Comparison of ENCODE assay signal across 25 cellular contexts in the genomic region with DNA sequence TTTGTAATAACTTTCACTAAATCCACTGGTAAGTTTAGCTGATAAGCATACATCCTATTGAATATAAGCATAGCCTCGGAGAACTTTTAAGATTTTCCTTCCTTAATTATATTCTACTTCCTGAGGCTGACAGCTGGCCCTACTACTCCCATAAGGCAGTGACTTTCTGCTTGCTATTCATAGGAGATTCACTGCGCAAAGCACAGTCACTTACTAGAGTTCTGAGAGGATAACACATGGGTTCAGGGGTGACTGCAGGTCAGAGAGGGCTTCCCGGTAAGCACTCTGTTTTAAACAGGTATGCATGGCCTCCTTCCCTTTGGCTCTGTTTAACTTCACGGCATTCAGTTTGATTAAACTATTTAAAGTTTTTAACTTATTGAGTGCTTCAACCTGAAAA.
"Had no signal": no experiment of that assay in that cellular context is flagged by ENCODE, and none has a peak within 500 bp of the region (broad histone marks: within the 10 kb centered on the region; RNA-seq: fewer than 3 reads in every experiment).

No MANE protein-coding gene starts in this region.

- H3K4me3 ChIP-seq: lung, neural progenitor cell, transverse colon, uterus had no signal

- H3K4me3 Mint-ChIP-seq: activated CD8-positive, alpha-beta T cell treated with anti-CD3 and anti-CD28 coated beads, Interleukin-2, amount 10 ng/mL, durations not matched to agents 7 days and 5 days; activated T-helper 1 cell treated with anti-CD3 and anti-CD28 coated beads, Interleukin-12 subunit alpha, Interleukin-12 subunit beta, Interleukin-2, Interleukin-4 antibody, amounts not matched to agents 30 ng/mL and 10 ng/mL and 1 ng/mL, durations not matched to agents 14 hours and 24 hours and 36 hours; dendritic cell treated with granulocyte-macrophage colony-stimulating factor and Interleukin-4, amounts not matched to agents 40 ng/mL and 50 ng/mL, for 4 days; immature natural killer cell; naive thymus-derived CD8-positive, alpha-beta T cell; neural progenitor cell; stimulated activated naive B cell treated with anti-CD40 and anti-IgM and Interleukin-4, amounts not matched to agents 10 μg/mL and 1 μg/mL and 100 μg/mL, for 72 hours; T-helper 2 cell treated with Interferon-gamma antibody and Interleukin-4, amounts not matched to agents 5 μg/mL and 100 μg/mL, for 36 hours had no signal

- H3K27ac ChIP-seq: brain microvascular endothelial cell, neural progenitor cell, transverse colon, uterus had no signal

- H3K27me3 Mint-ChIP-seq: dendritic cell treated with granulocyte-macrophage colony-stimulating factor and Interleukin-4, amounts not matched to agents 40 ng/mL and 50 ng/mL, for 4 days; naive thymus-derived CD8-positive, alpha-beta T cell; stimulated activated naive B cell treated with anti-CD40 and anti-IgM and Interleukin-4, amounts not matched to agents 10 μg/mL and 1 μg/mL and 100 μg/mL, for 72 hours had no signal

- H3K36me3 ChIP-seq: brain microvascular endothelial cell, uterus had no signal

- DNase-seq: activated CD4-positive, alpha-beta T cell treated with anti-CD3 and anti-CD28 coated beads, Interleukin-2, amount 50 U/mL, for 1 hour; activated CD4-positive, CD25-positive, alpha-beta regulatory T cell treated with anti-CD3 and anti-CD28 coated beads, Interleukin-2, amount 50 U/mL, for 72 hours; activated CD8-positive, alpha-beta T cell treated with anti-CD3 and anti-CD28 coated beads, Interleukin-2, amount 10 ng/mL, durations not matched to agents 7 days and 5 days; activated gamma-delta T cell; aorta; brain microvascular endothelial cell; caudate nucleus; effector memory CD4-positive, alpha-beta T cell; foreskin melanocyte; immature natural killer cell; naive thymus-derived CD8-positive, alpha-beta T cell; retina; stimulated activated CD4-positive, alpha-beta T cell treated with anti-CD3 and anti-CD28 coated beads, Interleukin-2, amount 100 ng/mL, for 48 hours; stimulated activated CD8-positive, alpha-beta memory T cell treated with anti-CD3 and anti-CD28 coated beads, Interleukin-4, amount 100 ng/mL, for 48 hours; stimulated activated naive B cell treated with anti-CD40 and anti-IgM and Interleukin-4, amounts not matched to agents 10 μg/mL and 1 μg/mL and 100 μg/mL, for 72 hours; transverse colon; uterus had no signal

- H3K4me1 Mint-ChIP-seq: neural progenitor cell had no signal

- H3K27me3 ChIP-seq: brain microvascular endothelial cell, neural progenitor cell, transverse colon, uterus had no signal

- H3K9me3 Mint-ChIP-seq: activated naive CD4-positive, alpha-beta T cell treated with anti-CD3 and anti-CD28 coated beads, Interleukin-2, amount 50 U/mL, for 72 hours; activated T-helper 1 cell treated with anti-CD3 and anti-CD28 coated beads, Interleukin-12 subunit alpha, Interleukin-12 subunit beta, Interleukin-2, Interleukin-4 antibody, amounts not matched to agents 30 ng/mL and 10 ng/mL and 1 ng/mL, durations not matched to agents 14 hours and 24 hours and 36 hours; dendritic cell treated with granulocyte-macrophage colony-stimulating factor and Interleukin-4, amounts not matched to agents 40 ng/mL and 50 ng/mL, for 4 days; immature natural killer cell; naive thymus-derived CD8-positive, alpha-beta T cell; neural progenitor cell; stimulated activated naive B cell treated with anti-CD40 and anti-IgM and Interleukin-4, amounts not matched to agents 10 μg/mL and 1 μg/mL and 100 μg/mL, for 72 hours; T-helper 2 cell treated with Interferon-gamma antibody and Interleukin-4, amounts not matched to agents 5 μg/mL and 100 μg/mL, for 36 hours had no signal

- ATAC-seq: activated CD8-positive, alpha-beta T cell treated with anti-CD3 and anti-CD28 coated beads, Interleukin-2, amount 10 ng/mL, durations not matched to agents 7 days and 5 days; activated naive CD4-positive, alpha-beta T cell treated with anti-CD3 and anti-CD28 coated beads, Interleukin-2, amount 50 U/mL, for 72 hours; esophagus mucosa; left lobe of liver; naive thymus-derived CD8-positive, alpha-beta T cell; stimulated activated naive B cell treated with anti-CD40 and anti-IgM and Interleukin-4, amounts not matched to agents 10 μg/mL and 1 μg/mL and 100 μg/mL, for 72 hours had no signal

- H3K4me1 ChIP-seq: neural progenitor cell, uterus had no signal

- H3K27ac Mint-ChIP-seq: activated CD8-positive, alpha-beta T cell treated with anti-CD3 and anti-CD28 coated beads, Interleukin-2, amount 10 ng/mL, durations not matched to agents 7 days and 5 days; activated naive CD4-positive, alpha-beta T cell treated with anti-CD3 and anti-CD28 coated beads, Interleukin-2, amount 50 U/mL, for 72 hours; activated T-helper 1 cell treated with anti-CD3 and anti-CD28 coated beads, Interleukin-12 subunit alpha, Interleukin-12 subunit beta, Interleukin-2, Interleukin-4 antibody, amounts not matched to agents 30 ng/mL and 10 ng/mL and 1 ng/mL, durations not matched to agents 14 hours and 24 hours and 36 hours; dendritic cell treated with granulocyte-macrophage colony-stimulating factor and Interleukin-4, amounts not matched to agents 40 ng/mL and 50 ng/mL, for 4 days; immature natural killer cell; naive thymus-derived CD8-positive, alpha-beta T cell; neural progenitor cell; stimulated activated naive B cell treated with anti-CD40 and anti-IgM and Interleukin-4, amounts not matched to agents 10 μg/mL and 1 μg/mL and 100 μg/mL, for 72 hours; T-helper 2 cell treated with Interferon-gamma antibody and Interleukin-4, amounts not matched to agents 5 μg/mL and 100 μg/mL, for 36 hours had no signal

- H3K9me3 ChIP-seq: transverse colon, uterus had no signal
